ENCODE assay signal across 20 cellular contexts in genomic region chr7:155739538-155740140, GRCh38.
DNase-seq lines count a peak whose midpoint lies in the region; ATAC-seq and TF ChIP-seq lines count a peak whose summit lies in the region.
"Had no signal": no experiment of that assay in that cellular context is flagged by ENCODE, and none has a peak within 500 bp of the region (broad histone marks: within the 10 kb centered on the region; RNA-seq: fewer than 3 reads in every experiment).

No MANE protein-coding gene starts in this region.

- intact Hi-C loops in CD4-positive, alpha-beta T cell (cut with DNase I, micrococcal nuclease) = loop anchor here (1.0 to 10.0 kb wide), 3 partner anchors 25 to 815 kb away; no protein-coding TSS in a partner anchor

- no peaks in the 10 kb centered on the region for H4K20me1 ChIP-seq in DOHH2 (ENCODE audit: control insufficient read depth, insufficient read depth, low read depth, low read length)

- POLR2A ChIA-PET in CD4-positive, alpha-beta T cell (lab: Charles Lee) = no interaction called here
- POLR2A ChIA-PET in activated CD8-positive, alpha-beta T cell treated with anti-CD3 and anti-CD28 coated beads, Interleukin-2, amount 10 ng/mL, durations not matched to agents 7 days and 5 days (lab: Charles Lee) = interaction anchor here (0.8 kb wide), 1 partner anchor 18 kb away, joined by 3 read pairs; no protein-coding TSS in a partner anchor

- H3K27ac Mint-ChIP-seq in CD4-positive, alpha-beta T cell = peak overlapping the region; percentile 64
- H3K27ac Mint-ChIP-seq in activated CD8-positive, alpha-beta T cell treated with anti-CD3 and anti-CD28 coated beads, Interleukin-2, amount 10 ng/mL, durations not matched to agents 7 days and 5 days = peak overlapping the region; percentile 65
- peak overlapping the region; percentile 75 for H3K27ac Mint-ChIP-seq in central memory CD8-positive, alpha-beta T cell (ENCODE audit: low read depth)
- H3K27ac Mint-ChIP-seq in nephron progenitor cell = no peak overlapping the region
- H3K27ac Mint-ChIP-seq: type B pancreatic cell had no signal

- TF ChIP-seq CTCF in CD4-positive, alpha-beta T cell (IDR thresholded peaks at IDR 0.05) = no peak
- TF ChIP-seq CTCF in DOHH2 (IDR thresholded peaks at IDR 0.05; ENCODE audit: low read depth, low read length, poor library complexity, severe bottlenecking) (no peak), nephron progenitor cell (IDR thresholded peaks at IDR 0.05) (no peak)

- H3K9me3 Mint-ChIP-seq in CD4-positive, alpha-beta T cell = no peaks in the 10 kb centered on the region
- H3K9me3 Mint-ChIP-seq in activated CD8-positive, alpha-beta T cell treated with anti-CD3 and anti-CD28 coated beads, Interleukin-2, amount 10 ng/mL, durations not matched to agents 7 days and 5 days (ENCODE audit: insufficient read depth) = no peaks in the 10 kb centered on the region
- no peaks in the 10 kb centered on the region for H3K9me3 Mint-ChIP-seq in central memory CD8-positive, alpha-beta T cell
- H3K9me3 Mint-ChIP-seq in nephron progenitor cell = no peaks in the 10 kb centered on the region
- H3K9me3 Mint-ChIP-seq: type B pancreatic cell had no signal

- DNase-seq in CD4-positive, alpha-beta T cell = no peak
- peak; percentile 60 for DNase-seq in activated CD8-positive, alpha-beta T cell treated with anti-CD3 and anti-CD28 coated beads, Interleukin-2, amount 10 ng/mL, durations not matched to agents 7 days and 5 days
- no peak for DNase-seq in central memory CD8-positive, alpha-beta T cell (ENCODE audit: low spot score in 2 of 2)
- DNase-seq in DMS79 treated with DMSO at 0.1 percent for 48 hours (lab: John Stamatoyannopoulos, UW) = no peak
- no peak for DNase-seq in caudate nucleus (lab: John Stamatoyannopoulos, UW)
- no peak for DNase-seq in nephron progenitor cell
- DNase-seq in NCI-H128 (lab: John Stamatoyannopoulos, UW; ENCODE audit: unreplicated experiment) = no peak
- DNase-seq: dermis blood vessel endothelial cell, EL, Kasumi-1, NCI-H1092 treated with DMSO at 0.1 percent for 48 hours, NCI-H524, ovary, stomach had no signal

- H3K4me3 ChIP-seq in DOHH2 (ENCODE audit: low read length) = no peak overlapping the region
- H3K4me3 ChIP-seq: breast epithelium, hepatocyte, lung, ovary, stomach had no signal

- no peaks in the 10 kb centered on the region for H3K9me3 ChIP-seq in CD4-positive, alpha-beta T cell (ENCODE audit: control insufficient read depth, low read length)
- no peaks in the 10 kb centered on the region for H3K9me3 ChIP-seq in DOHH2 (ENCODE audit: control insufficient read depth, insufficient read depth, low read length)
- H3K9me3 ChIP-seq: breast epithelium, ovary, stomach had no signal

- H3K79me2 ChIP-seq in DOHH2 (ENCODE audit: control insufficient read depth, low read length) = peaks cover 84% of the 10 kb centered on the region

- CTCF ChIA-PET in CD4-positive, alpha-beta T cell (lab: Charles Lee) = interaction anchor here (2.6 kb wide), 1 partner anchor 141 kb away, joined by 11 read pairs; no protein-coding TSS in a partner anchor
- CTCF ChIA-PET in activated CD8-positive, alpha-beta T cell treated with anti-CD3 and anti-CD28 coated beads, Interleukin-2, amount 10 ng/mL, durations not matched to agents 7 days and 5 days (lab: Charles Lee) = interaction anchor here (1.2 to 4.0 kb wide), 5 partner anchors 16 to 144 kb away, joined by 3 to 25 read pairs (median 4); no protein-coding TSS in a partner anchor

- peak; percentile 44 for ATAC-seq in CD4-positive, alpha-beta T cell (ENCODE audit: poor library complexity)
- peak; percentile 59 for ATAC-seq in activated CD8-positive, alpha-beta T cell treated with anti-CD3 and anti-CD28 coated beads, Interleukin-2, amount 10 ng/mL, durations not matched to agents 7 days and 5 days
- ATAC-seq in central memory CD8-positive, alpha-beta T cell (replicated peaks; ENCODE audit: extremely low read depth, poor library complexity, severe bottlenecking) = peak; percentile 28
- ATAC-seq: sciatic nerve had no signal

- peaks cover 95% of the 10 kb centered on the region for H3K4me1 ChIP-seq in DOHH2 (ENCODE audit: control insufficient read depth, low read length)
- H3K4me1 ChIP-seq: breast epithelium had no signal

- peaks cover 51% of the 10 kb centered on the region for H3F3A ChIP-seq in DOHH2 (ENCODE audit: control insufficient read depth, insufficient read depth)

- no peaks in the 10 kb centered on the region for H3K27me3 Mint-ChIP-seq in CD4-positive, alpha-beta T cell
- no peaks in the 10 kb centered on the region for H3K27me3 Mint-ChIP-seq in activated CD8-positive, alpha-beta T cell treated with anti-CD3 and anti-CD28 coated beads, Interleukin-2, amount 10 ng/mL, durations not matched to agents 7 days and 5 days (ENCODE audit: low read depth)
- H3K27me3 Mint-ChIP-seq in central memory CD8-positive, alpha-beta T cell = no peaks in the 10 kb centered on the region
- H3K27me3 Mint-ChIP-seq in nephron progenitor cell (ENCODE audit: low read depth, poor library complexity) = no peaks in the 10 kb centered on the region
- H3K27me3 Mint-ChIP-seq: type B pancreatic cell had no signal

- peaks cover 94% of the 10 kb centered on the region for H3K36me3 ChIP-seq in DOHH2 (ENCODE audit: control insufficient read depth, low read length)
- H3K36me3 ChIP-seq: ovary had no signal

- peaks cover 91% of the 10 kb centered on the region for H3K36me3 Mint-ChIP-seq in CD4-positive, alpha-beta T cell (ENCODE audit: low read depth)
- peaks cover 61% of the 10 kb centered on the region for H3K36me3 Mint-ChIP-seq in activated CD8-positive, alpha-beta T cell treated with anti-CD3 and anti-CD28 coated beads, Interleukin-2, amount 10 ng/mL, durations not matched to agents 7 days and 5 days (ENCODE audit: low read depth)
- H3K36me3 Mint-ChIP-seq in central memory CD8-positive, alpha-beta T cell (ENCODE audit: insufficient read depth) = peaks cover 61% of the 10 kb centered on the region
- peaks cover 51% of the 10 kb centered on the region for H3K36me3 Mint-ChIP-seq in nephron progenitor cell (ENCODE audit: low read depth)

- no peaks in the 10 kb centered on the region for H3K9me2 ChIP-seq in DOHH2 (replicated peaks; ENCODE audit: control insufficient read depth, low read length)

- no peak overlapping the region for H3K4me2 ChIP-seq in DOHH2 (ENCODE audit: low read length)
- H3K4me2 ChIP-seq: hepatocyte had no signal

- peak overlapping the region; percentile 20 for H3K4me3 Mint-ChIP-seq in CD4-positive, alpha-beta T cell
- peak overlapping the region; percentile 54 for H3K4me3 Mint-ChIP-seq in activated CD8-positive, alpha-beta T cell treated with anti-CD3 and anti-CD28 coated beads, Interleukin-2, amount 10 ng/mL, durations not matched to agents 7 days and 5 days
- H3K4me3 Mint-ChIP-seq in central memory CD8-positive, alpha-beta T cell = peak overlapping the region; percentile 13
- H3K4me3 Mint-ChIP-seq in nephron progenitor cell = no peak overlapping the region
- H3K4me3 Mint-ChIP-seq: type B pancreatic cell had no signal

- H3K27ac ChIP-seq in CD4-positive, alpha-beta T cell (ENCODE audit: low read depth, low read length) = no peak overlapping the region
- H3K27ac ChIP-seq in DOHH2 (ENCODE audit: low read depth, low read length) (peak overlapping the region; percentile 91), caudate nucleus (ENCODE audit: low read depth, low read length) (no peak overlapping the region)
- H3K27ac ChIP-seq: breast epithelium, hepatocyte, ovary, stomach had no signal

- peaks cover 58% of the 10 kb centered on the region for H3K4me1 Mint-ChIP-seq in CD4-positive, alpha-beta T cell (ENCODE audit: low read depth)
- H3K4me1 Mint-ChIP-seq in activated CD8-positive, alpha-beta T cell treated with anti-CD3 and anti-CD28 coated beads, Interleukin-2, amount 10 ng/mL, durations not matched to agents 7 days and 5 days (ENCODE audit: low read depth) = peaks cover 52% of the 10 kb centered on the region
- H3K4me1 Mint-ChIP-seq in central memory CD8-positive, alpha-beta T cell = peaks cover 33% of the 10 kb centered on the region
- H3K4me1 Mint-ChIP-seq in nephron progenitor cell = peaks cover under 1% of the 10 kb centered on the region

- no peaks in the 10 kb centered on the region for H3K27me3 ChIP-seq in CD4-positive, alpha-beta T cell (ENCODE audit: control insufficient read depth, insufficient read depth, low read length)
- H3K27me3 ChIP-seq in DOHH2 (ENCODE audit: control insufficient read depth, low read length) = no peaks in the 10 kb centered on the region
- H3K27me3 ChIP-seq: breast epithelium, hepatocyte, ovary, stomach had no signal
